In genomic region chr15:65042776-65043322, GRCh38 we compare ENCODE assay signal across 21 cellular contexts. TPM values are rescaled to one million over a fixed set of nuclear protein-coding genes. Genes with fewer than 3 reads are reported as not detected.
A peak's percentile ranks its signal among the peaks of the same experiment; 100 is the strongest.
DNase-seq lines count a peak whose midpoint lies in the region; ATAC-seq and TF ChIP-seq lines count a peak whose summit lies in the region.
"Had no signal": no experiment of that assay in that cellular context is flagged by ENCODE, and none has a peak within 500 bp of the region (broad histone marks: within the 10 kb centered on the region; RNA-seq: fewer than 3 reads in every experiment).

No MANE protein-coding gene starts in this region.

- H3K4me1 ChIP-seq in Caco-2: peaks cover 66% of the 10 kb centered on the region
- H3K4me1 ChIP-seq in body of pancreas: peaks cover 13% of the 10 kb centered on the region

- H3K9me3 Mint-ChIP-seq in Caco-2 (ENCODE audit: unreplicated experiment): no peaks in the 10 kb centered on the region
- H3K9me3 Mint-ChIP-seq in nephron: no peaks in the 10 kb centered on the region
- H3K9me3 Mint-ChIP-seq: activated naive CD8-positive, alpha-beta T cell treated with anti-CD3 and anti-CD28 coated beads, Interleukin-2, amount 10 ng/mL, durations not matched to agents 7 days and 5 days; activated T-helper 1 cell treated with anti-CD3 and anti-CD28 coated beads, Interleukin-12 subunit alpha, Interleukin-12 subunit beta, Interleukin-2, Interleukin-4 antibody, amounts not matched to agents 30 ng/mL and 10 ng/mL and 1 ng/mL, durations not matched to agents 14 hours and 24 hours and 36 hours; natural killer cell treated with Interleukin-12 subunit alpha and Interleukin-12 subunit beta and Interleukin-15 and Interleukin-18, amount 100 ng/mL, for 72 hours had no signal

- H3K9me3 ChIP-seq in Caco-2 (no peaks in the 10 kb centered on the region), body of pancreas (no peaks in the 10 kb centered on the region)

- POLR2A ChIA-PET in Caco-2 (lab: Charles Lee): interaction anchor here (0.6 to 1.1 kb wide), 2 partner anchors 9 to 47 kb away, joined by 3 read pairs; no protein-coding TSS in a partner anchor

- H3K27me3 ChIP-seq in Caco-2 (replicated peaks; ENCODE audit: control insufficient read depth, insufficient read depth, low read length): no peaks in the 10 kb centered on the region
- no peaks in the 10 kb centered on the region for H3K27me3 ChIP-seq in body of pancreas

- H3K4me3 ChIP-seq in Caco-2 (ENCODE audit: low read depth, low read length): no peak overlapping the region
- no peak overlapping the region for H3K4me3 ChIP-seq in body of pancreas

- TF ChIP-seq CTCF in Caco-2 (IDR thresholded peaks at IDR 0.05; ENCODE audit: insufficient read depth in 1 of 2, low read depth in 1 of 2, low read length in 1 of 2, severe bottlenecking in 1 of 2, unreplicated experiment in 1 of 2) (no peak), body of pancreas (IDR thresholded peaks at IDR 0.05) (no peak), nephron (IDR thresholded peaks at IDR 0.05; ENCODE audit: unreplicated experiment in 3 of 3) (no peak)

- peak overlapping the region; percentile 2 for H3K4me3 Mint-ChIP-seq in Caco-2 (ENCODE audit: unreplicated experiment)
- H3K4me3 Mint-ChIP-seq in nephron: no peak overlapping the region
- H3K4me3 Mint-ChIP-seq: activated naive CD8-positive, alpha-beta T cell treated with anti-CD3 and anti-CD28 coated beads, Interleukin-2, amount 10 ng/mL, durations not matched to agents 7 days and 5 days; activated T-helper 1 cell treated with anti-CD3 and anti-CD28 coated beads, Interleukin-12 subunit alpha, Interleukin-12 subunit beta, Interleukin-2, Interleukin-4 antibody, amounts not matched to agents 30 ng/mL and 10 ng/mL and 1 ng/mL, durations not matched to agents 14 hours and 24 hours and 36 hours; natural killer cell treated with Interleukin-12 subunit alpha and Interleukin-12 subunit beta and Interleukin-15 and Interleukin-18, amount 100 ng/mL, for 72 hours had no signal

- peaks cover 40% of the 10 kb centered on the region for H3K4me1 Mint-ChIP-seq in Caco-2 (ENCODE audit: low read depth, unreplicated experiment)
- peaks cover 31% of the 10 kb centered on the region for H3K4me1 Mint-ChIP-seq in nephron
- H3K4me1 Mint-ChIP-seq: activated naive CD8-positive, alpha-beta T cell treated with anti-CD3 and anti-CD28 coated beads, Interleukin-2, amount 10 ng/mL, durations not matched to agents 7 days and 5 days had no signal

- 75 to 81% methylated on average over 4 of the region's 4 CpGs for WGBS in body of pancreas, 2 donors

- no peak for TF ChIP-seq POLR2A in body of pancreas (IDR thresholded peaks at IDR 0.05)

- H3K27me3 Mint-ChIP-seq in Caco-2 (ENCODE audit: insufficient read depth, unreplicated experiment) (no peaks in the 10 kb centered on the region), nephron (ENCODE audit: low read depth) (no peaks in the 10 kb centered on the region)

- H3K36me3 ChIP-seq in Caco-2 (ENCODE audit: control insufficient read depth, insufficient read depth, low read length) (no peaks in the 10 kb centered on the region), body of pancreas (replicated peaks in 1 of 2; ENCODE audit: insufficient read depth in 1 of 2, low read depth in 2 of 2) (no peaks in the 10 kb centered on the region)

- intact Hi-C loops in Caco-2 (cut with micrococcal nuclease; ENCODE audit: unreplicated experiment): no loop called here
- intact Hi-C loops in body of pancreas (cut with DNase I): no loop called here

- DNase-seq in Caco-2: peak; percentile 40 to 49
- no peak for DNase-seq in body of pancreas
- no peak for DNase-seq in NCI-H1694 (lab: John Stamatoyannopoulos, UW)
- DNase-seq: ACHN; activated CD4-positive, alpha-beta T cell treated with anti-CD3 and anti-CD28 coated beads for 1 hour; activated naive CD8-positive, alpha-beta T cell treated with anti-CD3 and anti-CD28 coated beads, Interleukin-2, amount 10 ng/mL, durations not matched to agents 7 days and 5 days; mesendoderm; NCI-H1417; NCI-H526; SW 1271 had no signal

- no peak overlapping the region for H3K27ac ChIP-seq in body of pancreas
- H3K27ac ChIP-seq: C4-2B had no signal

- CTCF ChIA-PET in Caco-2 (lab: Charles Lee): interaction anchor here (0.9 to 3.9 kb wide), 5 partner anchors 9 to 59 kb away, joined by 3 to 41 read pairs (median 6); no protein-coding TSS in a partner anchor

- H3K27ac Mint-ChIP-seq in Caco-2 (ENCODE audit: unreplicated experiment) (peak overlapping the region; percentile 70), nephron (peak overlapping the region; percentile 5 to 95 (median 32))
- H3K27ac Mint-ChIP-seq: activated naive CD8-positive, alpha-beta T cell treated with anti-CD3 and anti-CD28 coated beads, Interleukin-2, amount 10 ng/mL, durations not matched to agents 7 days and 5 days; activated T-helper 1 cell treated with anti-CD3 and anti-CD28 coated beads, Interleukin-12 subunit alpha, Interleukin-12 subunit beta, Interleukin-2, Interleukin-4 antibody, amounts not matched to agents 30 ng/mL and 10 ng/mL and 1 ng/mL, durations not matched to agents 14 hours and 24 hours and 36 hours; natural killer cell treated with Interleukin-12 subunit alpha and Interleukin-12 subunit beta and Interleukin-15 and Interleukin-18, amount 100 ng/mL, for 72 hours had no signal

- no TSS peak for BruUV-seq in Caco-2 (replicated peaks; lab: Mats Ljungman, UMichigan)

- H3K36me3 Mint-ChIP-seq in Caco-2 (ENCODE audit: insufficient read depth, unreplicated experiment): peaks cover 7% of the 10 kb centered on the region
- H3K36me3 Mint-ChIP-seq in nephron (ENCODE audit: low read depth): no peaks in the 10 kb centered on the region
- H3K36me3 Mint-ChIP-seq: activated naive CD8-positive, alpha-beta T cell treated with anti-CD3 and anti-CD28 coated beads, Interleukin-2, amount 10 ng/mL, durations not matched to agents 7 days and 5 days; brain; natural killer cell treated with Interleukin-12 subunit alpha and Interleukin-12 subunit beta and Interleukin-15 and Interleukin-18, amount 100 ng/mL, for 72 hours had no signal

- ATAC-seq in body of pancreas (peak; percentile 4), HG02973 (IDR thresholded peaks at IDR 0.05; ENCODE audit: unreplicated experiment) (no peak), GM21360 (IDR thresholded peaks at IDR 0.05; ENCODE audit: unreplicated experiment) (no peak)

RNA-seq across cellular contexts. Expression of gene SLC51B, which starts 2.3 kb away (rescaled TPM):
- total RNA-seq in Caco-2 (2022) (15.4 and 17.1 TPM in 2 replicates), body of pancreas (not detected)
- total RNA-seq: activated naive CD8-positive, alpha-beta T cell treated with anti-CD3 and anti-CD28 coated beads, Interleukin-2, amount 10 ng/mL, durations not matched to agents 7 days and 5 days; activated T-helper 1 cell treated with anti-CD3 and anti-CD28 coated beads, Interleukin-12 subunit alpha, Interleukin-12 subunit beta, Interleukin-2, Interleukin-4 antibody, amounts not matched to agents 30 ng/mL and 10 ng/mL and 1 ng/mL, durations not matched to agents 14 hours and 24 hours and 36 hours; kidney epithelial cell; natural killer cell treated with Interleukin-12 subunit alpha and Interleukin-12 subunit beta and Interleukin-15 and Interleukin-18, amount 100 ng/mL, for 72 hours; pulmonary artery endothelial cell; subcutaneous adipose tissue had no signal

RNA-seq across cellular contexts. Expression of gene MTFMT, which starts 13.4 kb away (rescaled TPM):
- total RNA-seq in Caco-2 (2022): 24.7 and 29.9 TPM in 2 replicates
- total RNA-seq in body of pancreas: 10 to 100 TPM; 10.1 to 22.1 TPM

RNA-seq across cellular contexts. Expression of gene RASL12, which starts 24.9 kb away (rescaled TPM):
- 6.0 and 6.4 TPM in 2 replicates for total RNA-seq in Caco-2 (2022)
- 1 to 10 TPM; 3.1 to 4.6 TPM for total RNA-seq in body of pancreas
- total RNA-seq: activated naive CD8-positive, alpha-beta T cell treated with anti-CD3 and anti-CD28 coated beads, Interleukin-2, amount 10 ng/mL, durations not matched to agents 7 days and 5 days; activated T-helper 1 cell treated with anti-CD3 and anti-CD28 coated beads, Interleukin-12 subunit alpha, Interleukin-12 subunit beta, Interleukin-2, Interleukin-4 antibody, amounts not matched to agents 30 ng/mL and 10 ng/mL and 1 ng/mL, durations not matched to agents 14 hours and 24 hours and 36 hours; LHCN-M2; natural killer cell treated with Interleukin-12 subunit alpha and Interleukin-12 subunit beta and Interleukin-15 and Interleukin-18, amount 100 ng/mL, for 72 hours; pulmonary artery endothelial cell had no signal

RNA-seq across cellular contexts. Expression of gene KBTBD13, which starts 33.7 kb away (rescaled TPM):
- total RNA-seq in Caco-2 (2022) (not detected in 2 replicates), body of pancreas (not detected)
- total RNA-seq: activated naive CD8-positive, alpha-beta T cell treated with anti-CD3 and anti-CD28 coated beads, Interleukin-2, amount 10 ng/mL, durations not matched to agents 7 days and 5 days; activated T-helper 1 cell treated with anti-CD3 and anti-CD28 coated beads, Interleukin-12 subunit alpha, Interleukin-12 subunit beta, Interleukin-2, Interleukin-4 antibody, amounts not matched to agents 30 ng/mL and 10 ng/mL and 1 ng/mL, durations not matched to agents 14 hours and 24 hours and 36 hours; kidney epithelial cell; LHCN-M2; natural killer cell treated with Interleukin-12 subunit alpha and Interleukin-12 subunit beta and Interleukin-15 and Interleukin-18, amount 100 ng/mL, for 72 hours; pulmonary artery endothelial cell; subcutaneous adipose tissue had no signal

RNA-seq across cellular contexts. Expression of gene SPG21, which starts 53.1 kb away (rescaled TPM):
- 69.4 and 72.9 TPM in 2 replicates for total RNA-seq in Caco-2 (2022)
- 10 to 100 TPM; 33.0 to 46.4 TPM for total RNA-seq in body of pancreas

Comparison
In these comparisons a context has a peak if more than half of its experiments do, and no peak if none do; other contexts are left out.
1. DNase-seq: peak in Caco-2 (2 of 2); none in body of pancreas (0 of 4) and NCI-H1694 (single experiment).
2. RNA of gene SLC51B, which starts 2.3 kb away (total RNA-seq): 15.4 to 17.1 TPM in Caco-2; not detected in body of pancreas; every median in the first group is over 10 times any median in the second.